Comparison of ENCODE assay signal across 9 cellular contexts in genomic region chr5:172731286-172732073, GRCh38. TPM values are rescaled to one million over a fixed set of nuclear protein-coding genes. Genes with fewer than 3 reads are reported as not detected.
DNase-seq lines count a peak whose midpoint lies in the region; ATAC-seq and TF ChIP-seq lines count a peak whose summit lies in the region.
"Had no signal": no experiment of that assay in that cellular context is flagged by ENCODE, and none has a peak within 500 bp of the region (broad histone marks: within the 10 kb centered on the region; RNA-seq: fewer than 3 reads in every experiment).

No MANE protein-coding gene starts in this region.

- TF ChIP-seq POLR2A in uterus (IDR thresholded peaks at IDR 0.05), result no peak

- no peak overlapping the region for H2AFZ ChIP-seq in MM.1S (ENCODE audit: low read length)

- H3K4me2 ChIP-seq in MM.1S (ENCODE audit: low read depth, low read length), result no peak overlapping the region

- H3K9me3 ChIP-seq in mucosa of descending colon (no peaks in the 10 kb centered on the region), uterus (no peaks in the 10 kb centered on the region), MM.1S (replicated peaks; ENCODE audit: insufficient read depth, low read length) (no peaks in the 10 kb centered on the region)

- no peak overlapping the region for H3K4me3 ChIP-seq in mucosa of descending colon
- no peak overlapping the region for H3K4me3 ChIP-seq in uterus
- H3K4me3 ChIP-seq in MM.1S (ENCODE audit: low read length), result no peak overlapping the region

- H3F3A ChIP-seq in MM.1S (ENCODE audit: insufficient read depth, low read length), result no peaks in the 10 kb centered on the region

- H3K9me2 ChIP-seq in MM.1S (replicated peaks; ENCODE audit: insufficient read depth, low read length), result no peaks in the 10 kb centered on the region

- H3K4me1 ChIP-seq in mucosa of descending colon (ENCODE audit: low read depth) (peaks cover 12% of the 10 kb centered on the region), uterus (peaks cover 5 to 16% of the 10 kb centered on the region in 2 donors), MM.1S (ENCODE audit: low read length) (no peaks in the 10 kb centered on the region)

- H3K27ac ChIP-seq in uterus (peak overlapping the region; percentile 94 to 96), MM.1S (ENCODE audit: low read length) (no peak overlapping the region)

- intact Hi-C loops in mucosa of descending colon (cut with DNase I, micrococcal nuclease) (no loop called here), uterus (cut with DNase I; ENCODE audit: low total_unique reads) (no loop called here)

- no peaks in the 10 kb centered on the region for H3K36me3 ChIP-seq in mucosa of descending colon (ENCODE audit: low read depth)
- no peaks in the 10 kb centered on the region for H3K36me3 ChIP-seq in uterus
- no peaks in the 10 kb centered on the region for H3K36me3 ChIP-seq in MM.1S (replicated peaks; ENCODE audit: insufficient read depth, low read length)

- no peaks in the 10 kb centered on the region for H3K79me2 ChIP-seq in MM.1S (ENCODE audit: low read length)

- H3K27me3 ChIP-seq in uterus (no peaks in the 10 kb centered on the region), MM.1S (replicated peaks; ENCODE audit: insufficient read depth, low read length) (no peaks in the 10 kb centered on the region)

- TF ChIP-seq CTCF in mucosa of descending colon (IDR thresholded peaks at IDR 0.05) (no peak), uterus (IDR thresholded peaks at IDR 0.05) (no peak), MM.1S (IDR thresholded peaks at IDR 0.05; ENCODE audit: low read length) (no peak)

- DNase-seq in SIG-M5 treated with dmso at 0.1 percent for 504 hours (lab: John Stamatoyannopoulos, UW; ENCODE audit: unreplicated experiment) (peak; percentile 46), SIG-M5 (lab: John Stamatoyannopoulos, UW) (no peak), dermis blood vessel endothelial cell (peak; percentile 54), mucosa of descending colon (peak in 1 of 3 donors; percentile 61), uterus (no peak), anterior cingulate cortex (lab: John Stamatoyannopoulos, UW) (no peak), MM.1S (no peak)
- DNase-seq: NCI-H2107 had no signal

- no peak overlapping the region for H3K9ac ChIP-seq in MM.1S (ENCODE audit: low read length)

- no peaks in the 10 kb centered on the region for H4K20me1 ChIP-seq in MM.1S (ENCODE audit: insufficient read depth, low read length)

- ATAC-seq in mucosa of descending colon (peak; percentile 74), GM21576 (IDR thresholded peaks at IDR 0.05; ENCODE audit: unreplicated experiment) (no peak)

RNA-seq across cellular contexts. Expression of gene DUSP1, which starts 39.5 kb away (rescaled TPM):
- total RNA-seq in dermis blood vessel endothelial cell (105 and 303 TPM in 2 replicates), mucosa of descending colon (100 to 1,000 TPM in 2 of 3 donors, 10 to 100 TPM in 1; 90.9 to 233 (median 137) TPM), uterus (1,000 to 10,000 TPM in 1 of 4 donors, 100 to 1,000 TPM in 3; 189 to 2,046 (median 515) TPM)

Comparison
In these comparisons a context has a peak if more than half of its experiments do, and no peak if none do; other contexts are left out.
1. DNase-seq: peak in SIG-M5 treated with dmso at 0.1 percent for 504 hours (single experiment) and dermis blood vessel endothelial cell (single experiment); none in SIG-M5 (single experiment), uterus (0 of 2), anterior cingulate cortex (0 of 58) and MM.1S (single experiment).